In genomic region chr11:12539570-12539969, GRCh38 we compare ENCODE assay signal across 14 cellular contexts.
DNase-seq lines count a peak whose midpoint lies in the region; ATAC-seq and TF ChIP-seq lines count a peak whose summit lies in the region.
"Had no signal": no experiment of that assay in that cellular context is flagged by ENCODE, and none has a peak within 500 bp of the region (broad histone marks: within the 10 kb centered on the region; RNA-seq: fewer than 3 reads in every experiment).

No MANE protein-coding gene starts in this region.

- in situ Hi-C loops in Panc1 (cut with HindIII; ENCODE audit: low pct_unique_long_range_greater_than_20kb, low sequenced_read_pairs), result no loop called here

- no peak overlapping the region for H3K27ac Mint-ChIP-seq in CD4-positive, alpha-beta memory T cell
- H3K27ac Mint-ChIP-seq: B cell; T-helper 1 cell treated with Interleukin-12 subunit alpha and Interleukin-12 subunit beta and Interleukin-4 antibody, amounts not matched to agents 30 μg/mL and 1 μg/mL, for 36 hours had no signal

- H3K4me3 ChIP-seq in AG04450 (ENCODE audit: low read depth, low read length), result no peak overlapping the region
- no peak overlapping the region for H3K4me3 ChIP-seq in Panc1 (ENCODE audit: low read depth in 2 of 2, low read length in 2 of 2)
- H3K4me3 ChIP-seq in CD4-positive, alpha-beta memory T cell (ENCODE audit: low read length in 2 of 2), result no peak overlapping the region
- H3K4me3 ChIP-seq: prostate gland had no signal

- H3K36me3 Mint-ChIP-seq in CD4-positive, alpha-beta memory T cell, result no peaks in the 10 kb centered on the region

- no peaks in the 10 kb centered on the region for H3K9me3 Mint-ChIP-seq in CD4-positive, alpha-beta memory T cell
- H3K9me3 Mint-ChIP-seq: T-helper 1 cell treated with Interleukin-12 subunit alpha and Interleukin-12 subunit beta and Interleukin-4 antibody, amounts not matched to agents 30 μg/mL and 1 μg/mL, for 36 hours had no signal

- CTCF ChIA-PET in AG04450 (lab: Charles Lee), result interaction anchor here (1.1 to 1.2 kb wide), 2 partner anchors 13 to 209 kb away, joined by 3 to 4 read pairs; no protein-coding TSS in a partner anchor
- CTCF ChIA-PET in Panc1 (lab: Charles Lee), result no interaction called here
- CTCF ChIA-PET in CD4-positive, alpha-beta memory T cell (lab: Charles Lee; ENCODE audit: partially characterized antibody), result no interaction called here

- no peak overlapping the region for H3K4me3 Mint-ChIP-seq in CD4-positive, alpha-beta memory T cell
- H3K4me3 Mint-ChIP-seq: B cell; T-helper 1 cell treated with Interleukin-12 subunit alpha and Interleukin-12 subunit beta and Interleukin-4 antibody, amounts not matched to agents 30 μg/mL and 1 μg/mL, for 36 hours had no signal

- H3K4me1 ChIP-seq in Panc1 (ENCODE audit: control insufficient read depth, insufficient read depth, low read length), result peaks cover 3% of the 10 kb centered on the region; the same call in 1 of the 2 replicates
- no peaks in the 10 kb centered on the region for H3K4me1 ChIP-seq in CD4-positive, alpha-beta memory T cell (ENCODE audit: insufficient read depth, low read length)
- H3K4me1 ChIP-seq: prostate gland had no signal

- H3K27ac ChIP-seq in AG04450 (ENCODE audit: low read depth, low read length) (peak overlapping the region; percentile 99), Panc1 (ENCODE audit: low read length) (no peak overlapping the region)
- H3K27ac ChIP-seq in CD4-positive, alpha-beta memory T cell (ENCODE audit: low read depth, low read length), result no peak overlapping the region

- no TSS peak for BruUV-seq in Panc1 (replicated peaks; lab: Mats Ljungman, UMichigan)

- H3K4me1 Mint-ChIP-seq in CD4-positive, alpha-beta memory T cell, result no peaks in the 10 kb centered on the region
- H3K4me1 Mint-ChIP-seq: B cell had no signal

- TF ChIP-seq CTCF in AG04450 (IDR thresholded peaks at IDR 0.05; ENCODE audit: low read depth, low read length) (no peak), Panc1 (IDR thresholded peaks at IDR 0.05) (no peak)

- ATAC-seq in Panc1 (peak; percentile 46; the same call in 1 of the 2 replicates), esophagus mucosa (peak; percentile 90), HG02870 (IDR thresholded peaks at IDR 0.05; ENCODE audit: unreplicated experiment) (no peak)

- H3K9me3 ChIP-seq in AG04450 (ENCODE audit: control insufficient read depth, insufficient read depth, low read length) (no peaks in the 10 kb centered on the region), Panc1 (ENCODE audit: control insufficient read depth, insufficient read depth, low read depth, low read length) (no peaks in the 10 kb centered on the region)
- H3K9me3 ChIP-seq in CD4-positive, alpha-beta memory T cell (ENCODE audit: control insufficient read depth in 1 of 2, low read length in 2 of 2), result no peaks in the 10 kb centered on the region
- H3K9me3 ChIP-seq: prostate gland had no signal

- H3K36me3 ChIP-seq in Panc1 (ENCODE audit: control insufficient read depth, insufficient read depth, low read length), result no peaks in the 10 kb centered on the region
- H3K36me3 ChIP-seq in CD4-positive, alpha-beta memory T cell (ENCODE audit: insufficient read depth, low read length), result no peaks in the 10 kb centered on the region
- H3K36me3 ChIP-seq: prostate gland had no signal

- peaks cover 12 to 23% of the 10 kb centered on the region in 2 donors for H3K27me3 Mint-ChIP-seq in CD4-positive, alpha-beta memory T cell

- peak; percentile 91 for DNase-seq in AG04450 (ENCODE audit: low read depth, low spot score)
- no peak for DNase-seq in Panc1 (ENCODE audit: low read depth, low spot score)
- peak; percentile 39 for DNase-seq in myocyte (ENCODE audit: low read depth)
- no peak for DNase-seq in SIG-M5 (lab: John Stamatoyannopoulos, UW)
- no peak for DNase-seq in SK-N-DZ (ENCODE audit: low spot score)
- DNase-seq in CD4-positive, alpha-beta memory T cell, result no peak
- DNase-seq: activated T-cell treated with anti-CD3 and anti-CD28 coated beads for 4 hours; central memory CD4-positive, alpha-beta T cell; NCI-H510A had no signal

- POLR2A ChIA-PET in AG04450 (lab: Yijun Ruan, JAX), result interaction anchor here (1.0 to 1.7 kb wide), 5 partner anchors 17 to 134 kb away, joined by 3 to 7 read pairs (median 4); partner anchors contain the start of gene TEAD1
- POLR2A ChIA-PET in Panc1 (lab: Charles Lee), result no interaction called here
- POLR2A ChIA-PET in CD4-positive, alpha-beta memory T cell (lab: Charles Lee; ENCODE audit: partially characterized antibody), result no interaction called here

- H3K27me3 ChIP-seq in AG04450 (ENCODE audit: control insufficient read depth, insufficient read depth, low read length) (no peaks in the 10 kb centered on the region), Panc1 (ENCODE audit: control insufficient read depth, insufficient read depth, low read length) (no peaks in the 10 kb centered on the region)
- no peaks in the 10 kb centered on the region for H3K27me3 ChIP-seq in CD4-positive, alpha-beta memory T cell (ENCODE audit: insufficient read depth, low read length)

- intact Hi-C loops in Panc1 (cut with micrococcal nuclease; ENCODE audit: unreplicated experiment), result no loop called here
- intact Hi-C loops in CD4-positive, alpha-beta memory T cell (cut with micrococcal nuclease), result no loop called here

Comparison
In these comparisons a context has a peak if more than half of its experiments do, and no peak if none do; other contexts are left out.
1. DNase-seq: peak in AG04450 (single experiment) and myocyte (single experiment); none in Panc1 (single experiment), SIG-M5 (single experiment), SK-N-DZ (single experiment) and CD4-positive, alpha-beta memory T cell (0 of 5).